10 cellular contexts compared by ENCODE assay signal in the genomic region with DNA sequence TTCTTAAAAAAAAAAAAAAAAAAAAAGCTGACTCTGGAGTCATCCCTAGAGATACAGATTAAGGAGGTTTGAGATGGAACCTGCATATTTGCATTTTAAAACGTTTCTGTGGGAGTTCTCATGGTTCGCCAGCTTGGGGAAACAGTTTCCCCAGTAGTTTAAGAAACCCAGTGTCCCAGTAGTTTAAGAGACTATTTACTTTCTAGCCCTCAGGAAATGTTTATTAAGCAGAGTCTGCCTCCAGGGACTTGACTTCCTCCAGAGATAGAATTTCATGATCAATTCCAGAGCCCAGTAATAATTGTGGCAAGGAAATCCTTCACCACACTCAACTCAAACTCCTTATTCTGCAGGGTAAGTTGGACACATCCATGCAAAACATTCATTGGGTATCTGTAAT. TPM values are rescaled to one million over a fixed set of nuclear protein-coding genes. Genes with fewer than 3 reads are reported as not detected.
"Had no signal": no experiment of that assay in that cellular context is flagged by ENCODE, and none has a peak within 500 bp of the region (broad histone marks: within the 10 kb centered on the region; RNA-seq: fewer than 3 reads in every experiment).

No MANE protein-coding gene starts in this region.

- ATAC-seq: HCT116, K562 had no signal

- H3K27ac Mint-ChIP-seq: HFFc6 had no signal

- H3K4me3 Mint-ChIP-seq: HFFc6 had no signal

- H3K36me3 ChIP-seq: HAP-1 had no signal

- DNase-seq: GOT3, H7, HFFc6, IMR-90, KG1 had no signal

- H3K9me3 Mint-ChIP-seq: HFFc6 had no signal

- H3K9me3 ChIP-seq: HAP-1 had no signal

- H3K4me3 ChIP-seq: HAP-1, K562 had no signal

- H3K4me1 ChIP-seq: HAP-1 had no signal

RNA-seq across cellular contexts. Expression of gene DIPK1C, which starts 39.1 kb away (rescaled TPM):
- total RNA-seq: H4, H7, HFFc6, HT-29, IMR-90 had no signal
- polyA plus RNA-seq: IMR-90 had no signal
